ENCODE assay signal across 24 cellular contexts in genomic region chr9:29773676-29774075, GRCh38.
A peak's percentile ranks its signal among the peaks of the same experiment; 100 is the strongest.
DNase-seq lines count a peak whose midpoint lies in the region; ATAC-seq and TF ChIP-seq lines count a peak whose summit lies in the region.
"Had no signal": no experiment of that assay in that cellular context is flagged by ENCODE, and none has a peak within 500 bp of the region (broad histone marks: within the 10 kb centered on the region; RNA-seq: fewer than 3 reads in every experiment).

No MANE protein-coding gene starts in this region.

- intact Hi-C loops in A673 (cut with micrococcal nuclease; ENCODE audit: unreplicated experiment), result no loop called here

- no peak overlapping the region for H3K27ac ChIP-seq in A673 (ENCODE audit: low read depth, low read length, poor library complexity, severe bottlenecking)
- H3K27ac ChIP-seq: RWPE1, skin epidermis, testis had no signal

- no peaks in the 10 kb centered on the region for H3K9me3 ChIP-seq in A673 (ENCODE audit: low read depth, low read length, poor library complexity, severe bottlenecking)
- H3K9me3 ChIP-seq: testis had no signal

- no peak for TF ChIP-seq CTCF in A673 (conservative IDR thresholded peaks at IDR 0.05; ENCODE audit: low read depth, low read length)

- no peaks in the 10 kb centered on the region for H3K4me1 ChIP-seq in A673 (ENCODE audit: insufficient read depth, low read length, poor library complexity, severe bottlenecking)
- H3K4me1 ChIP-seq: testis had no signal

- no peaks in the 10 kb centered on the region for H3K4me1 Mint-ChIP-seq in activated T-cell treated with anti-CD3 and anti-CD28 coated beads, Interleukin-2, amount 50 U/mL, for 24 hours (ENCODE audit: low read depth)
- H3K4me1 Mint-ChIP-seq: brain; CD4-positive, CD25-positive, alpha-beta regulatory T cell; naive thymus-derived CD8-positive, alpha-beta T cell; WTC11 had no signal

- no peaks in the 10 kb centered on the region for H3K9me3 Mint-ChIP-seq in activated T-cell treated with anti-CD3 and anti-CD28 coated beads, Interleukin-2, amount 50 U/mL, for 24 hours
- H3K9me3 Mint-ChIP-seq: brain had no signal

- H3K4me3 Mint-ChIP-seq in activated T-cell treated with anti-CD3 and anti-CD28 coated beads, Interleukin-2, amount 50 U/mL, for 24 hours, result no peak overlapping the region
- H3K4me3 Mint-ChIP-seq: activated CD8-positive, alpha-beta T cell treated with anti-CD3 and anti-CD28 coated beads, Interleukin-2, amount 10 ng/mL, durations not matched to agents 7 days and 5 days; activated naive CD8-positive, alpha-beta T cell; activated T-cell treated with anti-CD3 and anti-CD28 coated beads, Interleukin-2, amount 50 U/mL, for 72 hours; brain; CD4-positive, CD25-positive, alpha-beta regulatory T cell; naive thymus-derived CD8-positive, alpha-beta T cell; WTC11 had no signal

- no peaks in the 10 kb centered on the region for H3K36me3 Mint-ChIP-seq in activated T-cell treated with anti-CD3 and anti-CD28 coated beads, Interleukin-2, amount 50 U/mL, for 24 hours (ENCODE audit: low read depth)
- H3K36me3 Mint-ChIP-seq: activated naive CD8-positive, alpha-beta T cell; brain; CD4-positive, CD25-positive, alpha-beta regulatory T cell; naive thymus-derived CD8-positive, alpha-beta T cell; WTC11 had no signal

- H3K36me3 ChIP-seq in A673 (ENCODE audit: insufficient read depth, low read length, poor library complexity, severe bottlenecking), result no peaks in the 10 kb centered on the region

- H3K27me3 Mint-ChIP-seq in activated T-cell treated with anti-CD3 and anti-CD28 coated beads, Interleukin-2, amount 50 U/mL, for 24 hours, result no peaks in the 10 kb centered on the region
- H3K27me3 Mint-ChIP-seq: activated naive CD8-positive, alpha-beta T cell; brain; CD4-positive, CD25-positive, alpha-beta regulatory T cell; naive thymus-derived CD8-positive, alpha-beta T cell had no signal

- H3K4me3 ChIP-seq in A673 (ENCODE audit: low read depth, low read length, poor library complexity, severe bottlenecking), result no peak overlapping the region
- H3K4me3 ChIP-seq: lung, skin epidermis, testis had no signal

- DNase-seq in ELR (ENCODE audit: low read depth) (peak; percentile 23), Kasumi-1 (lab: John Stamatoyannopoulos, UW) (peak; percentile 68 to 87), A673 (ENCODE audit: low spot score) (no peak), NCI-H2107 treated with DMSO at 0.1 percent for 48 hours (lab: John Stamatoyannopoulos, UW; ENCODE audit: unreplicated experiment) (no peak)
- no peak for DNase-seq in activated T-cell treated with anti-CD3 and anti-CD28 coated beads, Interleukin-2, amount 50 U/mL, for 24 hours
- DNase-seq: activated CD8-positive, alpha-beta T cell treated with anti-CD3 and anti-CD28 coated beads, Interleukin-2, amount 10 ng/mL, durations not matched to agents 7 days and 5 days; activated T-cell treated with anti-CD3 and anti-CD28 coated beads, Interleukin-2, amount 50 U/mL, for 72 hours; CD4-positive, CD25-positive, alpha-beta regulatory T cell; DND-41; GOT3; naive thymus-derived CD8-positive, alpha-beta T cell; NCI-H1930; posterior cingulate gyrus; T-helper 1 cell; testis had no signal

- CTCF ChIA-PET in A673 (lab: Charles Lee), result no interaction called here

- peak; percentile 71 for ATAC-seq in GM19468 (IDR thresholded peaks at IDR 0.05; ENCODE audit: extremely low read depth, unreplicated experiment)
- ATAC-seq in SK-N-SH treated with all-trans-retinoic acid at 6 μM for 48 hours, result peak; percentile 24; the same call in 1 of the 3 replicates
- ATAC-seq in HG03045 (IDR thresholded peaks at IDR 0.05; ENCODE audit: unreplicated experiment), result no peak
- ATAC-seq: activated CD8-positive, alpha-beta T cell treated with anti-CD3 and anti-CD28 coated beads, Interleukin-2, amount 10 ng/mL, durations not matched to agents 7 days and 5 days; activated T-cell treated with anti-CD3 and anti-CD28 coated beads, Interleukin-2, amount 50 U/mL, for 72 hours; naive thymus-derived CD8-positive, alpha-beta T cell; WTC11 had no signal

- H3K27me3 ChIP-seq in A673 (replicated peaks; ENCODE audit: insufficient read depth, low read depth, low read length, poor library complexity), result no peaks in the 10 kb centered on the region
- H3K27me3 ChIP-seq: testis had no signal

- H3K27ac Mint-ChIP-seq in activated T-cell treated with anti-CD3 and anti-CD28 coated beads, Interleukin-2, amount 50 U/mL, for 24 hours, result no peak overlapping the region
- H3K27ac Mint-ChIP-seq: activated CD8-positive, alpha-beta T cell treated with anti-CD3 and anti-CD28 coated beads, Interleukin-2, amount 10 ng/mL, durations not matched to agents 7 days and 5 days; activated naive CD8-positive, alpha-beta T cell; activated T-cell treated with anti-CD3 and anti-CD28 coated beads, Interleukin-2, amount 50 U/mL, for 72 hours; brain; CD4-positive, CD25-positive, alpha-beta regulatory T cell; naive thymus-derived CD8-positive, alpha-beta T cell; WTC11 had no signal

- BruUV-seq in A673 (replicated peaks; lab: Mats Ljungman, UMichigan), result no TSS peak

- POLR2A ChIA-PET in A673 (lab: Charles Lee; ENCODE audit: low non-redundant PET), result no interaction called here

TF ChIP-seq in SK-N-SH treated with all-trans-retinoic acid at 6 μM for 48 hours, 23 proteins besides CTCF, POLR2A, EP300 and RAD21:
- no peak for TF ChIP-seq CREB5 (CRISPR knock-in tag; IDR thresholded peaks at IDR 0.05; ENCODE audit: low read depth)
- TF ChIP-seq ZNF565 (CRISPR knock-in tag; conservative IDR thresholded peaks at IDR 0.05; ENCODE audit: low read depth), result no peak
- TF ChIP-seq ISL1 (CRISPR knock-in tag; IDR thresholded peaks at IDR 0.05), result no peak
- TF ChIP-seq ESRRG (CRISPR knock-in tag; IDR thresholded peaks at IDR 0.05), result no peak
- no peak for TF ChIP-seq OSR1 (CRISPR knock-in tag; IDR thresholded peaks at IDR 0.05)
- TF ChIP-seq ZNF8 (CRISPR knock-in tag; IDR thresholded peaks at IDR 0.05), result no peak
TF ChIP-seq in SK-N-SH treated with all-trans-retinoic acid at 6 μM for 48 hours: peak in this region for 0.

Comparison
In these comparisons a context has a peak if more than half of its experiments do, and no peak if none do; other contexts are left out.
1. DNase-seq: peak in ELR (single experiment) and Kasumi-1 (2 of 2); none in activated T-cell treated with anti-CD3 and anti-CD28 coated beads, Interleukin-2, amount 50 U/mL, for 24 hours (single experiment), A673 (single experiment) and NCI-H2107 treated with DMSO at 0.1 percent for 48 hours (single experiment).